ENCODE assay signal across 17 cellular contexts in the genomic region with DNA sequence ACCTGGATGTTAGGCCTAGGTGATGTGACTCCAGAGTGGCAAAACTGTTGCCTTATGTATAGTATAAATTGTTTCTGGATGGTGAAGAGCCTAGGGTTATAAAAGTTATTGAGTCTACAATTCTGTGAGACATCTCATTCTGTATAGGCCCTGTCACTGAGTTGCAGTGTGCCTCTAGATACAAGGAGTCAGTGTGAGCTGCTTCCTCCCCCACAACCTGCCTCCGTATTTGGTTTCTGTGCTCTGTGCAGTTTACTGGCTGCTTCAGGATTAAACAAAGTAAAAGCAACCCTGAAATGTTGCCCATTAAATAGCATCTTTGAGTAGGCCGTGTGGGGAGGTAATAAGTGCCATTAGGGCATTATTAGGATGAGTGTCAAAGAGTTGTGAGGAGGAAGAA. TPM values are rescaled to one million over a fixed set of nuclear protein-coding genes. Genes with fewer than 3 reads are reported as not detected.
DNase-seq lines count a peak whose midpoint lies in the region; ATAC-seq, FAIRE-seq and TF ChIP-seq lines count a peak whose summit lies in the region.
"Had no signal": no experiment of that assay in that cellular context is flagged by ENCODE, and none has a peak within 500 bp of the region (broad histone marks: within the 10 kb centered on the region; RNA-seq: fewer than 3 reads in every experiment).

No MANE protein-coding gene starts in this region.

- peaks cover 4% of the 10 kb centered on the region for H3K36me3 Mint-ChIP-seq in activated naive CD8-positive, alpha-beta T cell
- H3K36me3 Mint-ChIP-seq in mesothelial cell of epicardium, result no peaks in the 10 kb centered on the region

- DNase-seq in DMS53 (lab: John Stamatoyannopoulos, UW) (peak; percentile 19), DMS53 treated with DMSO at 0.1 percent for 48 hours (lab: John Stamatoyannopoulos, UW; ENCODE audit: unreplicated experiment) (no peak), mesothelial cell of epicardium (ENCODE audit: low spot score in 2 of 2, unreplicated experiment in 2 of 2) (no peak), spleen (no peak), DMS79 (lab: John Stamatoyannopoulos, UW) (no peak), HTR-8/SVneo (ENCODE audit: insufficient read length, low spot score) (no peak)
- DNase-seq: activated CD4-positive, CD25-positive, alpha-beta regulatory T cell; NCI-H1417; NCI-H69; SIG-M5; stimulated activated CD4-positive, alpha-beta T cell treated with anti-CD3 and anti-CD28 coated beads, Interleukin-2, amount 100 ng/mL, for 24 hours had no signal

- no peaks in the 10 kb centered on the region for H3K27me3 ChIP-seq in spleen (replicated peaks in 1 of 7)

- no peaks in the 10 kb centered on the region for H3K27me3 Mint-ChIP-seq in activated naive CD8-positive, alpha-beta T cell
- no peaks in the 10 kb centered on the region for H3K27me3 Mint-ChIP-seq in mesothelial cell of epicardium (ENCODE audit: low read depth)

- TF ChIP-seq CTCF in mesothelial cell of epicardium (IDR thresholded peaks at IDR 0.05; ENCODE audit: unreplicated experiment), result no peak
- TF ChIP-seq CTCF in spleen (IDR thresholded peaks at IDR 0.05 in 8 of 11, conservative IDR thresholded peaks at IDR 0.05 in 3 of 11), result no peak

- H3K27ac Mint-ChIP-seq in activated naive CD8-positive, alpha-beta T cell, result peak overlapping the region; percentile 96
- H3K27ac Mint-ChIP-seq in mesothelial cell of epicardium, result peak overlapping the region; percentile 99

- no peaks in the 10 kb centered on the region for H3K9me3 Mint-ChIP-seq in activated naive CD8-positive, alpha-beta T cell (ENCODE audit: low read depth)
- H3K9me3 Mint-ChIP-seq in mesothelial cell of epicardium, result no peaks in the 10 kb centered on the region

- H3K4me1 Mint-ChIP-seq in activated naive CD8-positive, alpha-beta T cell (ENCODE audit: low read depth), result peaks cover 36% of the 10 kb centered on the region
- H3K4me1 Mint-ChIP-seq in mesothelial cell of epicardium, result peaks cover 29% of the 10 kb centered on the region

- peaks cover 13 to 50% (median 34%) of the 10 kb centered on the region in 6 donors for H3K4me1 ChIP-seq in spleen

- peak overlapping the region in 1 of 8 donors; percentile 25 for H3K4me3 ChIP-seq in spleen
- H3K4me3 ChIP-seq: coronary artery had no signal

- H3K9me3 ChIP-seq in spleen, result no peaks in the 10 kb centered on the region

- no peak for FAIRE-seq in HTR-8/SVneo (lab: Jason Lieb, UNC)
- FAIRE-seq: D721Med, HepG2, islet of Langerhans had no signal

- TF ChIP-seq POLR2A in spleen (IDR thresholded peaks at IDR 0.05), result no peak

- H3K36me3 ChIP-seq in spleen, result no peaks in the 10 kb centered on the region

- no peak for ATAC-seq in GM19023 (IDR thresholded peaks at IDR 0.05; ENCODE audit: unreplicated experiment)
- ATAC-seq: HepG2 had no signal

- H3K27ac ChIP-seq in spleen, result peak overlapping the region in 5 of 8 donors; percentile 4 to 100 (median 98)
- H3K27ac ChIP-seq: coronary artery had no signal

- WGBS in spleen, 5 donors, result 79 to 86% (median 83%) methylated on average over 2 of the region's 2 CpGs

- peak overlapping the region; percentile 100 for H3K4me3 Mint-ChIP-seq in activated naive CD8-positive, alpha-beta T cell
- peak overlapping the region; percentile 98 for H3K4me3 Mint-ChIP-seq in mesothelial cell of epicardium

- intact Hi-C loops in spleen (cut with DNase I; ENCODE audit: low total_unique reads), result no loop called here

RNA-seq across cellular contexts. Expression of gene IFRD1, which starts 1.9 kb away (rescaled TPM):
- total RNA-seq in mesothelial cell of epicardium (52.5 to 54.3 TPM (median 54.3 TPM) in 3 replicates), spleen (100 to 1,000 TPM in 1 of 7 donors, 10 to 100 TPM in 6; 41.0 to 111 (median 54.5) TPM)
- 10 to 100 TPM; 22.9 to 29.3 (median 26.2) TPM for polyA plus RNA-seq in spleen

RNA-seq across cellular contexts. Expression of gene LSMEM1, which starts 32.4 kb away (rescaled TPM):
- total RNA-seq in mesothelial cell of epicardium, result 1.6 to 2.2 TPM (median 1.8 TPM) in 3 replicates
- 10 to 100 TPM in 1 of 7 donors, 1 to 10 TPM in 6; 2.2 to 15.1 (median 3.3) TPM for total RNA-seq in spleen
- polyA plus RNA-seq in spleen, result 1 to 10 TPM in 2 of 3 donors, under 1 TPM in 1; 0.93 to 1.6 (median 1.2) TPM
